ENCODE assay signal across 16 cellular contexts in the genomic region with DNA sequence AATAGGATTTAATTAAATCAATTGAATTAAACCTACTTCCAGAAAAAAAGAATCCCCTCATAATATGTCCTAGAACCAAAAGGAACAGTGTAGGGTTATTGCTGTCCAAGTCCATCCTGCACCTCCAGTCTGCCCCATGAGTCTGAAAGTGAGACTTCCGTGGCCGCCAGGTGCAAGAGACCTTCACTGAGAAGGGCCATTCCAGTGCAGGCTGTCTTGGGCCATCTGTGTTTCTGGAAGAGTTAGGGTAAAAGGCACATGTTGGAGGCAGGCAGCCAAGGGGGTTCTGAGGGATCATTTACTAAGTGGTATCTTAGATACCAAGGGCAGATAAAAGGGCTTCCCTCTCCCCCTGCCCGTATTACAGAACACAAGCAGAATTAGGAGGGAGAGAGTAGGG. TPM values are rescaled to one million over a fixed set of nuclear protein-coding genes. Genes with fewer than 3 reads are reported as not detected.
A peak's percentile ranks its signal among the peaks of the same experiment; 100 is the strongest.
DNase-seq lines count a peak whose midpoint lies in the region; ATAC-seq, FAIRE-seq and TF ChIP-seq lines count a peak whose summit lies in the region.
"Had no signal": no experiment of that assay in that cellular context is flagged by ENCODE, and none has a peak within 500 bp of the region (broad histone marks: within the 10 kb centered on the region; RNA-seq: fewer than 3 reads in every experiment).

No MANE protein-coding gene starts in this region.

- no peaks in the 10 kb centered on the region for H3K36me3 ChIP-seq in uterus
- H3K36me3 ChIP-seq: BE2C had no signal

- H3K4me1 Mint-ChIP-seq in natural killer cell treated with Interleukin-12 subunit alpha and Interleukin-12 subunit beta and Interleukin-15 and Interleukin-18, amount 100 ng/mL, for 72 hours (ENCODE audit: low read depth in 2 of 2): peaks cover 4 to 9% of the 10 kb centered on the region in 2 donors
- peaks cover 0 to 14% of the 10 kb centered on the region in 2 donors for H3K4me1 Mint-ChIP-seq in natural killer cell
- H3K4me1 Mint-ChIP-seq in central memory CD8-positive, alpha-beta T cell: peaks cover 4% of the 10 kb centered on the region

- peak overlapping the region; percentile 21 to 40 for H3K27ac Mint-ChIP-seq in natural killer cell treated with Interleukin-12 subunit alpha and Interleukin-12 subunit beta and Interleukin-15 and Interleukin-18, amount 100 ng/mL, for 72 hours
- peak overlapping the region in 1 of 2 donors; percentile 67 for H3K27ac Mint-ChIP-seq in natural killer cell
- H3K27ac Mint-ChIP-seq in central memory CD8-positive, alpha-beta T cell (ENCODE audit: low read depth): peak overlapping the region; percentile 79
- H3K27ac Mint-ChIP-seq: H9 had no signal

- no peaks in the 10 kb centered on the region for H3K9me3 ChIP-seq in uterus
- H3K9me3 ChIP-seq: BE2C had no signal

- H3K27me3 Mint-ChIP-seq in natural killer cell treated with Interleukin-12 subunit alpha and Interleukin-12 subunit beta and Interleukin-15 and Interleukin-18, amount 100 ng/mL, for 72 hours: no peaks in the 10 kb centered on the region
- H3K27me3 Mint-ChIP-seq in natural killer cell (ENCODE audit: low read depth in 2 of 2): no peaks in the 10 kb centered on the region
- H3K27me3 Mint-ChIP-seq in central memory CD8-positive, alpha-beta T cell: no peaks in the 10 kb centered on the region

- no peak for ATAC-seq in natural killer cell treated with Interleukin-12 subunit alpha and Interleukin-12 subunit beta and Interleukin-15 and Interleukin-18, amount 100 ng/mL, for 72 hours
- ATAC-seq in natural killer cell: no peak
- no peak for ATAC-seq in central memory CD8-positive, alpha-beta T cell (replicated peaks; ENCODE audit: extremely low read depth, poor library complexity, severe bottlenecking)
- ATAC-seq in GM21619 (IDR thresholded peaks at IDR 0.05; ENCODE audit: unreplicated experiment): no peak

- no peak for DNase-seq in natural killer cell treated with Interleukin-12 subunit alpha and Interleukin-12 subunit beta and Interleukin-15 and Interleukin-18, amount 100 ng/mL, for 72 hours (ENCODE audit: low spot score)
- DNase-seq in natural killer cell (no peak), D721Med (ENCODE audit: insufficient read length, low spot score) (peak; percentile 10), uterus (no peak)
- DNase-seq in central memory CD8-positive, alpha-beta T cell (ENCODE audit: low spot score in 2 of 2): no peak
- no peak for DNase-seq in activated CD4-positive, CD25-positive, alpha-beta regulatory T cell treated with anti-CD3 and anti-CD28 coated beads, Interleukin-2, amount 50 U/mL, for 72 hours
- DNase-seq: BE2C; CD8-positive, alpha-beta memory T cell; COR-L47; DMS79 treated with DMSO at 0.1 percent for 48 hours; GF-D8; H9; KG1 had no signal

- intact Hi-C loops in natural killer cell (cut with micrococcal nuclease) (no loop called here), uterus (cut with DNase I; ENCODE audit: low total_unique reads) (no loop called here)

- no peaks in the 10 kb centered on the region for H3K4me1 ChIP-seq in uterus

- no peak overlapping the region for H3K4me3 Mint-ChIP-seq in natural killer cell treated with Interleukin-12 subunit alpha and Interleukin-12 subunit beta and Interleukin-15 and Interleukin-18, amount 100 ng/mL, for 72 hours
- H3K4me3 Mint-ChIP-seq in natural killer cell: no peak overlapping the region
- H3K4me3 Mint-ChIP-seq in central memory CD8-positive, alpha-beta T cell: no peak overlapping the region
- H3K4me3 Mint-ChIP-seq: CD8-positive, alpha-beta memory T cell; H9 had no signal

- no peak for FAIRE-seq in D721Med (lab: Jason Lieb, UNC)
- FAIRE-seq: H1, HTR-8/SVneo had no signal

- no peak for TF ChIP-seq POLR2A in uterus (IDR thresholded peaks at IDR 0.05)

- no peaks in the 10 kb centered on the region for H3K27me3 ChIP-seq in uterus
- H3K27me3 ChIP-seq: BE2C had no signal

- H3K9me3 Mint-ChIP-seq in natural killer cell treated with Interleukin-12 subunit alpha and Interleukin-12 subunit beta and Interleukin-15 and Interleukin-18, amount 100 ng/mL, for 72 hours: no peaks in the 10 kb centered on the region
- H3K9me3 Mint-ChIP-seq in natural killer cell: no peaks in the 10 kb centered on the region
- no peaks in the 10 kb centered on the region for H3K9me3 Mint-ChIP-seq in central memory CD8-positive, alpha-beta T cell
- H3K9me3 Mint-ChIP-seq: CD8-positive, alpha-beta memory T cell; H9 had no signal

- TF ChIP-seq CTCF in natural killer cell (IDR thresholded peaks at IDR 0.05) (no peak), D721Med (IDR thresholded peaks at IDR 0.05; ENCODE audit: insufficient read depth, missing control alignments) (no peak), uterus (IDR thresholded peaks at IDR 0.05) (no peak)

- H3K27ac ChIP-seq in uterus: no peak overlapping the region

- no peak overlapping the region for H3K4me3 ChIP-seq in uterus

- H3K36me3 Mint-ChIP-seq in natural killer cell treated with Interleukin-12 subunit alpha and Interleukin-12 subunit beta and Interleukin-15 and Interleukin-18, amount 100 ng/mL, for 72 hours: no peaks in the 10 kb centered on the region
- no peaks in the 10 kb centered on the region for H3K36me3 Mint-ChIP-seq in natural killer cell
- H3K36me3 Mint-ChIP-seq in central memory CD8-positive, alpha-beta T cell (ENCODE audit: insufficient read depth): peaks cover 15% of the 10 kb centered on the region

RNA-seq across cellular contexts. Expression of a gene that starts 31.0 kb away (rescaled TPM):
- total RNA-seq in natural killer cell treated with Interleukin-12 subunit alpha and Interleukin-12 subunit beta and Interleukin-15 and Interleukin-18, amount 100 ng/mL, for 72 hours: 10 to 100 TPM; 49.0 to 55.5 TPM
- total RNA-seq in natural killer cell (1 to 10 TPM in 2 of 3 donors, under 1 TPM in 1; 0.92 to 2.3 (median 1.3) TPM), uterus (10 to 100 TPM in 1 of 4 donors, 1 to 10 TPM in 2, under 1 TPM in 1; 0.76 to 25.9 (median 2.8) TPM)

RNA-seq across cellular contexts. Expression of a gene that starts 37.8 kb away (rescaled TPM):
- 10 to 100 TPM; 27.1 to 51.8 TPM for total RNA-seq in natural killer cell treated with Interleukin-12 subunit alpha and Interleukin-12 subunit beta and Interleukin-15 and Interleukin-18, amount 100 ng/mL, for 72 hours
- total RNA-seq in natural killer cell (10 to 100 TPM; 27.8 to 47.5 (median 46.5) TPM), uterus (100 to 1,000 TPM; 197 to 386 (median 303) TPM)
